10 cellular contexts compared by ENCODE assay signal in the genomic region with DNA sequence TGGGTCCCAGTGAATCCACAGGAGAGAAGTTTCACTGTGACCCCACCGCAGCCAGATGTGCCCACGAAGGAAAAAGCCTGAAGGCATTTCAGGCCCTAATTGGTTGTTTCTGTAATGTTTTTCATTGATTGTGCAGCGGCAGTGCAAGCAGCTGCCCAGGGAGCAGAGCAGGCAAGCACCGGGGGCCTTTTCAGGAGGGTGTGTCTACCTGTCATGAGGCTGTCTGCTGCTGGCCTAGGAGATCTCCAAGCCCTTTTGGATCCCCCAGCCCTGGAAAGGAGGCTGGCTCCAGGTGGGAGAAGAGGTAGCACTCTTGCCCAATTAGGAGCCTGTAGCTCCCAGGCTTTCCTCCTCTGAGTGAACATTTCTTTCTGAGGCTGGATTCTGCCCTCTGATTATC.
DNase-seq lines count a peak whose midpoint lies in the region; ATAC-seq and TF ChIP-seq lines count a peak whose summit lies in the region.
"Had no signal": no experiment of that assay in that cellular context is flagged by ENCODE, and none has a peak within 500 bp of the region (broad histone marks: within the 10 kb centered on the region; RNA-seq: fewer than 3 reads in every experiment).

No MANE protein-coding gene starts in this region.

- H3K27me3 Mint-ChIP-seq in neural progenitor cell (ENCODE audit: insufficient read depth, low read depth): no peaks in the 10 kb centered on the region
- peaks cover 19% of the 10 kb centered on the region for H3K27me3 Mint-ChIP-seq in activated CD4-positive, alpha-beta T cell treated with anti-CD3 and anti-CD28 coated beads, Interleukin-2, amount 10 ng/mL, durations not matched to agents 7 days and 5 days

- H3K36me3 ChIP-seq in neural progenitor cell: no peaks in the 10 kb centered on the region

- H3K79me2 ChIP-seq in neural progenitor cell (ENCODE audit: low read depth): no peaks in the 10 kb centered on the region

- H3K9me3 Mint-ChIP-seq in neural progenitor cell: no peaks in the 10 kb centered on the region
- no peaks in the 10 kb centered on the region for H3K9me3 Mint-ChIP-seq in activated CD4-positive, alpha-beta T cell treated with anti-CD3 and anti-CD28 coated beads, Interleukin-2, amount 10 ng/mL, durations not matched to agents 7 days and 5 days

- no peaks in the 10 kb centered on the region for H3K36me3 Mint-ChIP-seq in neural progenitor cell
- H3K36me3 Mint-ChIP-seq in activated CD4-positive, alpha-beta T cell treated with anti-CD3 and anti-CD28 coated beads, Interleukin-2, amount 10 ng/mL, durations not matched to agents 7 days and 5 days (ENCODE audit: low read depth): no peaks in the 10 kb centered on the region

- ATAC-seq in GM19324 (IDR thresholded peaks at IDR 0.05; ENCODE audit: low FRiP score, unreplicated experiment): peak; percentile 31
- ATAC-seq in HG02571 (IDR thresholded peaks at IDR 0.05; ENCODE audit: unreplicated experiment): peak; percentile 40
- peak; percentile 38 for ATAC-seq in HG03354 (IDR thresholded peaks at IDR 0.05; ENCODE audit: poor library complexity, severe bottlenecking, unreplicated experiment)

- H3F3A ChIP-seq in neural progenitor cell (ENCODE audit: low read depth): no peaks in the 10 kb centered on the region

- H3K4me1 ChIP-seq in neural progenitor cell: peaks cover 21% of the 10 kb centered on the region

- H3K27ac ChIP-seq in neural progenitor cell (no peak overlapping the region), substantia nigra (ENCODE audit: low read depth, low read length, poor library complexity, severe bottlenecking) (no peak overlapping the region)

- no peaks in the 10 kb centered on the region for H3K27me3 ChIP-seq in neural progenitor cell

- no peaks in the 10 kb centered on the region for H3K9me3 ChIP-seq in neural progenitor cell (ENCODE audit: low read depth)

- peaks cover 29% of the 10 kb centered on the region for H3K4me1 Mint-ChIP-seq in neural progenitor cell
- peaks cover 9% of the 10 kb centered on the region for H3K4me1 Mint-ChIP-seq in activated CD4-positive, alpha-beta T cell treated with anti-CD3 and anti-CD28 coated beads, Interleukin-2, amount 10 ng/mL, durations not matched to agents 7 days and 5 days

- no peak for TF ChIP-seq CTCF in neural progenitor cell (IDR thresholded peaks at IDR 0.05)

- peaks cover 32% of the 10 kb centered on the region for H4K20me1 ChIP-seq in neural progenitor cell (ENCODE audit: low read depth)

- POLR2A ChIA-PET in activated CD4-positive, alpha-beta T cell treated with anti-CD3 and anti-CD28 coated beads, Interleukin-2, amount 10 ng/mL, durations not matched to agents 7 days and 5 days (lab: Charles Lee): no interaction called here

- no peak overlapping the region for H3K4me3 Mint-ChIP-seq in neural progenitor cell
- no peak overlapping the region for H3K4me3 Mint-ChIP-seq in activated CD4-positive, alpha-beta T cell treated with anti-CD3 and anti-CD28 coated beads, Interleukin-2, amount 10 ng/mL, durations not matched to agents 7 days and 5 days

- no peak for DNase-seq in neural progenitor cell (ENCODE audit: low spot score)
- DNase-seq in activated CD4-positive, alpha-beta T cell treated with anti-CD3 and anti-CD28 coated beads, Interleukin-2, amount 10 ng/mL, durations not matched to agents 7 days and 5 days: no peak
- no peak for DNase-seq in substantia nigra (lab: John Stamatoyannopoulos, UW)
- DNase-seq in cerebellum (ENCODE audit: low spot score): no peak
- DNase-seq: aorta, DMS153, NCI-H524 had no signal

- peak overlapping the region; percentile 18 for H3K4me2 ChIP-seq in neural progenitor cell

- CTCF ChIA-PET in activated CD4-positive, alpha-beta T cell treated with anti-CD3 and anti-CD28 coated beads, Interleukin-2, amount 10 ng/mL, durations not matched to agents 7 days and 5 days (lab: Charles Lee): no interaction called here

- H3K9ac ChIP-seq in neural progenitor cell: no peak overlapping the region

- no peak overlapping the region for H3K27ac Mint-ChIP-seq in neural progenitor cell
- H3K27ac Mint-ChIP-seq in activated CD4-positive, alpha-beta T cell treated with anti-CD3 and anti-CD28 coated beads, Interleukin-2, amount 10 ng/mL, durations not matched to agents 7 days and 5 days: no peak overlapping the region

- H2AFZ ChIP-seq in neural progenitor cell (replicated peaks): no peak overlapping the region

- no peak overlapping the region for H3K4me3 ChIP-seq in neural progenitor cell
